In the genomic region with DNA sequence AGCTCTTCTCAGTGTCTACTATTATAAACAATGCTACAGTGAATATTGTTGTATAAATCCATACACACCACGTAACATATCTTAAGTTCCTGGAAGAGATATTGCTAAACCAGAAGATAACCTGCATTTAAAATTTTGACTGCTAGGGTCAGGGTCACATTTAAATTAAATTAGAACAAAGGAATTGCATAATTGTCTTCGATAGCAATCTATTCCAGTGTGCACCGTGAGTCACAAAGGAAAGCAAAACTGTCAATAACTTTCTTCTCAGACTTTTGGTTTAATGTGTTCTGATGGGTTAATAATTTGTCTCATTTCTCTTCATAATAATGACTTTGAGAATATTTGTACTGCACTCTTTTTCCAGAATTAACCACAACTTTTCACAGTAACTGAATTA, we compare ENCODE assay signal across 31 cellular contexts. TPM values are rescaled to one million over a fixed set of nuclear protein-coding genes. Genes with fewer than 3 reads are reported as not detected.
A peak's percentile ranks its signal among the peaks of the same experiment; 100 is the strongest.
DNase-seq lines count a peak whose midpoint lies in the region; TF ChIP-seq lines count a peak whose summit lies in the region.
"Had no signal": no experiment of that assay in that cellular context is flagged by ENCODE, and none has a peak within 500 bp of the region (broad histone marks: within the 10 kb centered on the region; RNA-seq: fewer than 3 reads in every experiment).

No MANE protein-coding gene starts in this region.

- H3K36me3 Mint-ChIP-seq in MCF 10A (ENCODE audit: insufficient read depth, unreplicated experiment), result no peaks in the 10 kb centered on the region

- peak overlapping the region; percentile 63 for H3K4me3 Mint-ChIP-seq in MCF 10A (ENCODE audit: unreplicated experiment)
- H3K4me3 Mint-ChIP-seq: activated B cell treated with CpG ODN at 0.5 μM for 24 hours; activated T-helper 17 cell treated with anti-CD3 and anti-CD28 coated beads, Interleukin-2, amount 50 U/mL, for 72 hours; dendritic cell treated with granulocyte-macrophage colony-stimulating factor and Interleukin-4, amounts not matched to agents 40 ng/mL and 50 ng/mL, for 4 days; naive thymus-derived CD4-positive, alpha-beta T cell; stimulated activated memory B cell treated with anti-CD40 and anti-IgM and Interleukin-4, amounts not matched to agents 10 μg/mL and 1 μg/mL and 100 μg/mL, for 72 hours had no signal

- H3K9me3 ChIP-seq in breast epithelium (no peaks in the 10 kb centered on the region), SK-N-SH (no peaks in the 10 kb centered on the region), A673 (ENCODE audit: low read depth, low read length, poor library complexity, severe bottlenecking) (no peaks in the 10 kb centered on the region)
- H3K9me3 ChIP-seq: BE2C, heart left ventricle, spleen had no signal

- H3K4me1 ChIP-seq in breast epithelium (peaks cover 0 to 7% of the 10 kb centered on the region in 2 donors), SK-N-SH (ENCODE audit: control insufficient read depth in 1 of 2, insufficient read depth in 2 of 2, low read depth in 1 of 2, low read length in 1 of 2) (peaks cover 25 to 32% of the 10 kb centered on the region in 2 experiments), A673 (ENCODE audit: insufficient read depth, low read length, poor library complexity, severe bottlenecking) (peaks cover 35% of the 10 kb centered on the region)

- H3K36me3 ChIP-seq in breast epithelium (no peaks in the 10 kb centered on the region), SK-N-SH (replicated peaks in 1 of 2; ENCODE audit: control insufficient read depth in 1 of 2, insufficient read depth in 2 of 2, low read length in 1 of 2) (peaks cover 19 to 22% of the 10 kb centered on the region in 2 experiments), A673 (ENCODE audit: insufficient read depth, low read length, poor library complexity, severe bottlenecking) (peaks cover 6% of the 10 kb centered on the region)

- H3K4me3 ChIP-seq in breast epithelium (no peak overlapping the region), SK-N-SH (ENCODE audit: low read depth in 2 of 2, low read length in 1 of 2) (no peak overlapping the region; a peak in 2 of 4 replicates), fibroblast of pulmonary artery (replicated peaks; ENCODE audit: low read depth, low read length) (peak overlapping the region; percentile 27), A673 (ENCODE audit: low read depth, low read length, poor library complexity, severe bottlenecking) (no peak overlapping the region)
- H3K4me3 ChIP-seq: heart left ventricle, spleen had no signal

- 66% methylated on average over 3 of the region's 3 CpGs for WGBS in SK-N-SH (ENCODE audit: low lambda C conversion rate)

- no peak for TF ChIP-seq RAD21 in SK-N-SH (IDR thresholded peaks at IDR 0.05; ENCODE audit: low read length)

- DNase-seq in MCF 10A (ENCODE audit: unreplicated experiment) (peak; percentile 25), breast epithelium (ENCODE audit: low spot score in 2 of 2) (no peak), SK-N-SH (no peak), fibroblast of pulmonary artery (ENCODE audit: low read depth) (no peak), A673 (ENCODE audit: low spot score) (no peak), DMS153 (lab: John Stamatoyannopoulos, UW) (no peak), HuH-7.5 (ENCODE audit: low spot score) (no peak), DMS79 (lab: John Stamatoyannopoulos, UW) (no peak)
- DNase-seq: activated B cell treated with CpG ODN at 0.5 μM for 24 hours; activated CD4-positive, alpha-beta T cell treated with anti-CD3 and anti-CD28 coated beads, Interleukin-2, amount 50 U/mL, for 48 hours; activated CD8-positive, alpha-beta memory T cell treated with anti-CD3 and anti-CD28 coated beads, Interleukin-2, amount 50 U/mL, for 4 hours; aorta; BE2C; central memory CD4-positive, alpha-beta T cell; heart left ventricle; naive thymus-derived CD4-positive, alpha-beta T cell; NCI-H2171 treated with DMSO at 0.1 percent for 48 hours; NCI-H524 treated with DMSO at 0.1 percent for 48 hours; NK-92 treated with Interleukin-12 subunit alpha and Interleukin-12 subunit beta, amount 100 ng/mL, for 24 hours; retina; spleen; stimulated activated CD4-positive, alpha-beta T cell treated with anti-CD3 and anti-CD28 coated beads, Interleukin-4, amount 100 ng/mL, for 1 hour had no signal

- CTCF ChIA-PET in MCF 10A (lab: Yijun Ruan, JAX) (interaction anchor here (0.8 to 5.0 kb wide), 6 partner anchors 54 to 94 kb away, joined by 3 to 53 read pairs (median 8); partner anchors contain the start of gene MSGN1), SK-N-SH (lab: Yijun Ruan, JAX) (interaction anchor here (0.9 to 1.4 kb wide), 4 partner anchors 17 to 87 kb away, joined by 3 to 5 read pairs (median 4); no protein-coding TSS in a partner anchor), A673 (lab: Charles Lee) (no interaction called here)

- peaks cover 34% of the 10 kb centered on the region for H3K4me1 Mint-ChIP-seq in MCF 10A (ENCODE audit: insufficient read depth, unreplicated experiment)
- H3K4me1 Mint-ChIP-seq: activated T-helper 17 cell treated with anti-CD3 and anti-CD28 coated beads, Interleukin-2, amount 50 U/mL, for 72 hours had no signal

- intact Hi-C loops in MCF 10A (cut with micrococcal nuclease) (loop anchor here (5.0 kb wide), 1 partner anchor 359 kb away; no protein-coding TSS in a partner anchor), breast epithelium (cut with DNase I; ENCODE audit: low total_unique reads) (no loop called here), A673 (cut with micrococcal nuclease; ENCODE audit: unreplicated experiment) (no loop called here)

- H4K20me1 ChIP-seq in SK-N-SH (ENCODE audit: insufficient read depth), result no peaks in the 10 kb centered on the region

- POLR2A ChIA-PET in MCF 10A (lab: Yijun Ruan, JAX) (interaction anchor here (0.7 to 5.9 kb wide), 5 partner anchors 10 to 91 kb away, joined by 3 to 136 read pairs (median 4); partner anchors contain the start of gene MSGN1), SK-N-SH (lab: Yijun Ruan, JAX) (no interaction called here), A673 (lab: Charles Lee; ENCODE audit: low non-redundant PET) (no interaction called here)

- peak overlapping the region; percentile 55 for H3K4me2 ChIP-seq in SK-N-SH

- H3K79me2 ChIP-seq in SK-N-SH (ENCODE audit: insufficient read depth), result peaks cover 81% of the 10 kb centered on the region

- TF ChIP-seq CTCF in MCF 10A (IDR thresholded peaks at IDR 0.05; ENCODE audit: unreplicated experiment) (no peak), breast epithelium (IDR thresholded peaks at IDR 0.05) (no peak), SK-N-SH (IDR thresholded peaks at IDR 0.05) (no peak), fibroblast of pulmonary artery (IDR thresholded peaks at IDR 0.05; ENCODE audit: low read length, missing control alignments) (no peak), A673 (conservative IDR thresholded peaks at IDR 0.05; ENCODE audit: low read depth, low read length) (no peak)

- H3K27me3 Mint-ChIP-seq in MCF 10A (ENCODE audit: insufficient read depth, unreplicated experiment), result no peaks in the 10 kb centered on the region
- H3K27me3 Mint-ChIP-seq: activated B cell treated with CpG ODN at 0.5 μM for 24 hours; activated T-helper 17 cell treated with anti-CD3 and anti-CD28 coated beads, Interleukin-2, amount 50 U/mL, for 72 hours; dendritic cell treated with granulocyte-macrophage colony-stimulating factor and Interleukin-4, amounts not matched to agents 40 ng/mL and 50 ng/mL, for 4 days; naive thymus-derived CD4-positive, alpha-beta T cell; stimulated activated memory B cell treated with anti-CD40 and anti-IgM and Interleukin-4, amounts not matched to agents 10 μg/mL and 1 μg/mL and 100 μg/mL, for 72 hours had no signal

- H3K27ac Mint-ChIP-seq in MCF 10A (ENCODE audit: low read depth, unreplicated experiment), result peak overlapping the region; percentile 79
- H3K27ac Mint-ChIP-seq: activated B cell treated with CpG ODN at 0.5 μM for 24 hours; activated naive CD4-positive, alpha-beta T cell treated with anti-CD3 and anti-CD28 coated beads, Interleukin-2, amount 50 U/mL, for 72 hours; activated T-helper 17 cell treated with anti-CD3 and anti-CD28 coated beads, Interleukin-2, amount 50 U/mL, for 72 hours; dendritic cell treated with granulocyte-macrophage colony-stimulating factor and Interleukin-4, amounts not matched to agents 40 ng/mL and 50 ng/mL, for 4 days; naive thymus-derived CD4-positive, alpha-beta T cell; stimulated activated memory B cell treated with anti-CD40 and anti-IgM and Interleukin-4, amounts not matched to agents 10 μg/mL and 1 μg/mL and 100 μg/mL, for 72 hours had no signal

- H3F3A ChIP-seq in SK-N-SH (replicated peaks; ENCODE audit: insufficient read depth), result peaks cover 8% of the 10 kb centered on the region

- H3K27ac ChIP-seq in breast epithelium (no peak overlapping the region), SK-N-SH (ENCODE audit: low read depth in 2 of 2, low read length in 1 of 2) (peak overlapping the region in 1 of 2 experiments; percentile 21; a peak in 1 of 4 replicates), A673 (ENCODE audit: low read depth, low read length, poor library complexity, severe bottlenecking) (no peak overlapping the region)
- H3K27ac ChIP-seq: heart left ventricle, spleen had no signal

- H2AFZ ChIP-seq in SK-N-SH (ENCODE audit: low read depth), result peak overlapping the region; percentile 37; the same call in 1 of the 2 replicates

- H3K27me3 ChIP-seq in breast epithelium, result no peaks in the 10 kb centered on the region
- H3K27me3 ChIP-seq in SK-N-SH (ENCODE audit: insufficient read depth), result no peaks in the 10 kb centered on the region
- no peaks in the 10 kb centered on the region for H3K27me3 ChIP-seq in A673 (replicated peaks; ENCODE audit: insufficient read depth, low read depth, low read length, poor library complexity)
- H3K27me3 ChIP-seq: BE2C, heart left ventricle, spleen had no signal

- no TSS peak for BruUV-seq in MCF 10A (replicated peaks; lab: Mats Ljungman, UMichigan)
- BruUV-seq in A673 (replicated peaks; lab: Mats Ljungman, UMichigan), result no TSS peak

- no peak for TF ChIP-seq POLR2A in breast epithelium (IDR thresholded peaks at IDR 0.05)

- H3K9me2 ChIP-seq in SK-N-SH, result no peaks in the 10 kb centered on the region

- H3K9ac ChIP-seq in SK-N-SH, result no peak overlapping the region

- no peak for TF ChIP-seq EP300 in SK-N-SH (IDR thresholded peaks at IDR 0.05; ENCODE audit: borderline replicate concordance in 1 of 2, low read depth in 1 of 2, low read length in 1 of 2)

- H3K9me3 Mint-ChIP-seq in MCF 10A (ENCODE audit: unreplicated experiment), result no peaks in the 10 kb centered on the region
- H3K9me3 Mint-ChIP-seq: activated B cell treated with CpG ODN at 0.5 μM for 24 hours; activated naive CD4-positive, alpha-beta T cell treated with anti-CD3 and anti-CD28 coated beads, Interleukin-2, amount 50 U/mL, for 72 hours; activated T-helper 17 cell treated with anti-CD3 and anti-CD28 coated beads, Interleukin-2, amount 50 U/mL, for 72 hours; dendritic cell treated with granulocyte-macrophage colony-stimulating factor and Interleukin-4, amounts not matched to agents 40 ng/mL and 50 ng/mL, for 4 days; naive thymus-derived CD4-positive, alpha-beta T cell; stimulated activated memory B cell treated with anti-CD40 and anti-IgM and Interleukin-4, amounts not matched to agents 10 μg/mL and 1 μg/mL and 100 μg/mL, for 72 hours had no signal

RNA-seq across cellular contexts. Expression of gene GEN1, which starts 4.2 kb away (rescaled TPM):
- total RNA-seq in MCF 10A (2022) (13.5 and 19.8 TPM in 2 replicates), breast epithelium (10 to 100 TPM in 1 of 3 donors, 1 to 10 TPM in 2; 3.6 to 12.7 (median 6.7) TPM), A673 (2021) (33.6 and 36.0 TPM in 2 replicates)
- polyA plus RNA-seq in SK-N-SH (2012; rRNA removed), result 5.3 and 7.8 TPM in 2 replicates
- polyA plus RNA-seq in SK-N-SH (2012; cell fraction: cytosol; rRNA removed), result 2.7 and 2.8 TPM in 2 replicates
- 18.0 and 28.6 TPM in 2 replicates for polyA plus RNA-seq in SK-N-SH (2012; cell fraction: nucleus; rRNA removed)

RNA-seq across cellular contexts. Expression of gene SMC6, which starts 4.5 kb away (rescaled TPM):
- total RNA-seq in MCF 10A (2022) (21.0 and 24.7 TPM in 2 replicates), breast epithelium (10 to 100 TPM; 17.0 to 23.4 (median 18.7) TPM), A673 (2021) (49.5 and 49.6 TPM in 2 replicates)
- polyA plus RNA-seq in SK-N-SH (2012; rRNA removed), result 6.5 and 8.2 TPM in 2 replicates
- polyA plus RNA-seq in SK-N-SH (2012; cell fraction: cytosol; rRNA removed), result 7.9 and 10.9 TPM in 2 replicates
- polyA plus RNA-seq in SK-N-SH (2012; cell fraction: nucleus; rRNA removed), result 10.7 and 19.7 TPM in 2 replicates

RNA-seq across cellular contexts. Expression of gene MSGN1, which starts 58.1 kb away (rescaled TPM):
- total RNA-seq in MCF 10A (2022) (not detected in 2 replicates), breast epithelium (not detected), A673 (2021) (not detected in 2 replicates)
- not detected in 2 replicates for polyA plus RNA-seq in SK-N-SH (2012; rRNA removed)
- polyA plus RNA-seq in SK-N-SH (2012; cell fraction: cytosol; rRNA removed), result not detected in 2 replicates
- polyA plus RNA-seq in SK-N-SH (2012; cell fraction: nucleus; rRNA removed), result not detected in 2 replicates
- total RNA-seq: A172; activated naive CD4-positive, alpha-beta T cell treated with anti-CD3 and anti-CD28 coated beads, Interleukin-2, amount 50 U/mL, for 72 hours; activated T-helper 17 cell treated with anti-CD3 and anti-CD28 coated beads, Interleukin-2, amount 50 U/mL, for 72 hours; aorta; heart left ventricle; M059J; mesenteric fat pad; naive thymus-derived CD4-positive, alpha-beta T cell; osteocyte; spleen; ureter had no signal
- polyA plus RNA-seq: aorta; heart left ventricle; naive thymus-derived CD4-positive, alpha-beta T cell; spleen had no signal
